Comparison of ENCODE assay signal across 1 cellular context in genomic region chr3:71579934-71580318, GRCh38.
TF ChIP-seq lines count a peak whose summit lies in the region.

No MANE protein-coding gene starts in this region.

TF ChIP-seq in HepG2, 621 proteins besides CTCF, POLR2A, EP300 and RAD21 (continued from another document and continues in another):
- TF ChIP-seq SSRP1 (CRISPR knock-in tag; IDR thresholded peaks at IDR 0.05) (no peak), ATM (IDR thresholded peaks at IDR 0.05; ENCODE audit: borderline replicate concordance) (no peak), ZNF17 (CRISPR knock-in tag; IDR thresholded peaks at IDR 0.05) (no peak), MAZ (IDR thresholded peaks at IDR 0.05; ENCODE audit: borderline replicate concordance, low read depth, low read length) (peak; percentile 64; the same call in 1 of the 2 replicates), MAZ (CRISPR knock-in tag; IDR thresholded peaks at IDR 0.05; ENCODE audit: low read depth) (no peak), ZNF644 (CRISPR knock-in tag; IDR thresholded peaks at IDR 0.05; ENCODE audit: low read depth) (no peak), ZSCAN22 (CRISPR knock-in tag; IDR thresholded peaks at IDR 0.05) (no peak), RCOR2 (CRISPR knock-in tag; IDR thresholded peaks at IDR 0.05) (peak; percentile 34; the same call in 1 of the 2 replicates), MIXL1 (CRISPR knock-in tag; IDR thresholded peaks at IDR 0.05) (peak; percentile 80), FOXM1 (CRISPR knock-in tag; IDR thresholded peaks at IDR 0.05) (no peak), ETV6 (CRISPR knock-in tag; conservative IDR thresholded peaks at IDR 0.05) (no peak), ZFYVE20 (CRISPR knock-in tag; IDR thresholded peaks at IDR 0.05; ENCODE audit: borderline replicate concordance, low read depth) (no peak), ZNF501 (CRISPR knock-in tag; IDR thresholded peaks at IDR 0.05) (no peak), KLF9 (CRISPR knock-in tag; IDR thresholded peaks at IDR 0.05; ENCODE audit: low read depth) (no peak), POGZ (CRISPR knock-in tag; IDR thresholded peaks at IDR 0.05) (peak; percentile 30; the same call in 1 of the 2 replicates), FOXA1 (IDR thresholded peaks at IDR 0.05) (peak; percentile 46; the same call in 1 of the 2 replicates), FOXA1 (CRISPR knock-in tag; IDR thresholded peaks at IDR 0.05) (peak; percentile 77), ZNF775 (CRISPR knock-in tag; IDR thresholded peaks at IDR 0.05; ENCODE audit: borderline replicate concordance) (no peak), GABPA (IDR thresholded peaks at IDR 0.05; ENCODE audit: low read depth, low read length) (no peak), GABPA (CRISPR knock-in tag; IDR thresholded peaks at IDR 0.05; ENCODE audit: low read depth) (peak; percentile 47; the same call in 1 of the 2 replicates), ZNF251 (CRISPR knock-in tag; IDR thresholded peaks at IDR 0.05) (no peak), ZNF34 (CRISPR knock-in tag; IDR thresholded peaks at IDR 0.05; ENCODE audit: borderline replicate concordance) (no peak), SIN3A (IDR thresholded peaks at IDR 0.05; ENCODE audit: borderline replicate concordance, low read depth, low read length) (peak; percentile 79), ZNF839 (CRISPR knock-in tag; IDR thresholded peaks at IDR 0.05; ENCODE audit: borderline replicate concordance) (no peak), ZBTB44 (CRISPR knock-in tag; IDR thresholded peaks at IDR 0.05) (no peak), ZBTB7A (CRISPR knock-in tag; IDR thresholded peaks at IDR 0.05) (no peak), SOX13 (IDR thresholded peaks at IDR 0.05) (peak; percentile 58; the same call in 1 of the 2 replicates), SOX13 (CRISPR knock-in tag; conservative IDR thresholded peaks at IDR 0.05 in 1 of 2, IDR thresholded peaks at IDR 0.05 in 1 of 2) (peak in 1 of 2 experiments; percentile 73; a peak in 2 of 4 replicates), MED1 (CRISPR knock-in tag; IDR thresholded peaks at IDR 0.05) (peak; percentile 73), ZNF746 (CRISPR knock-in tag; IDR thresholded peaks at IDR 0.05) (peak; percentile 55; the same call in 1 of the 2 replicates), TARDBP (CRISPR knock-in tag; IDR thresholded peaks at IDR 0.05) (no peak), SNRNP70 (IDR thresholded peaks at IDR 0.05; ENCODE audit: low read depth, low read length) (no peak), MAX (IDR thresholded peaks at IDR 0.05) (peak; percentile 39; the same call in 1 of the 2 replicates), U2AF2 (IDR thresholded peaks at IDR 0.05; ENCODE audit: low read depth, low read length) (no peak), NR2F2 (IDR thresholded peaks at IDR 0.05; ENCODE audit: borderline replicate concordance, low read depth) (peak; percentile 28; the same call in 1 of the 2 replicates), ARID4A (CRISPR knock-in tag; IDR thresholded peaks at IDR 0.05; ENCODE audit: borderline replicate concordance) (peak; percentile 54; the same call in 1 of the 2 replicates), TCF7L2 (IDR thresholded peaks at IDR 0.05; ENCODE audit: low read depth, low read length) (no peak), ZNF652 (CRISPR knock-in tag; IDR thresholded peaks at IDR 0.05; ENCODE audit: borderline replicate concordance, low read depth) (no peak), FOXK1 (CRISPR knock-in tag; IDR thresholded peaks at IDR 0.05; ENCODE audit: borderline replicate concordance, low read depth) (peak; percentile 48; the same call in 1 of the 2 replicates), SETDB1 (CRISPR knock-in tag; IDR thresholded peaks at IDR 0.05; ENCODE audit: borderline replicate concordance) (no peak), ZNF878 (CRISPR knock-in tag; IDR thresholded peaks at IDR 0.05) (no peak; the same call in 1 of the 2 replicates), ZNF264 (CRISPR knock-in tag; IDR thresholded peaks at IDR 0.05) (no peak)
- TF ChIP-seq, protein P1, sequence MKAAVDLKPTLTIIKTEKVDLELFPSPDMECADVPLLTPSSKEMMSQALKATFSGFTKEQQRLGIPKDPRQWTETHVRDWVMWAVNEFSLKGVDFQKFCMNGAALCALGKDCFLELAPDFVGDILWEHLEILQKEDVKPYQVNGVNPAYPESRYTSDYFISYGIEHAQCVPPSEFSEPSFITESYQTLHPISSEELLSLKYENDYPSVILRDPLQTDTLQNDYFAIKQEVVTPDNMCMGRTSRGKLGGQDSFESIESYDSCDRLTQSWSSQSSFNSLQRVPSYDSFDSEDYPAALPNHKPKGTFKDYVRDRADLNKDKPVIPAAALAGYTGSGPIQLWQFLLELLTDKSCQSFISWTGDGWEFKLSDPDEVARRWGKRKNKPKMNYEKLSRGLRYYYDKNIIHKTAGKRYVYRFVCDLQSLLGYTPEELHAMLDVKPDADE (CRISPR knock-in tag; IDR thresholded peaks at IDR 0.05), result no peak
- TF ChIP-seq, protein P2, sequence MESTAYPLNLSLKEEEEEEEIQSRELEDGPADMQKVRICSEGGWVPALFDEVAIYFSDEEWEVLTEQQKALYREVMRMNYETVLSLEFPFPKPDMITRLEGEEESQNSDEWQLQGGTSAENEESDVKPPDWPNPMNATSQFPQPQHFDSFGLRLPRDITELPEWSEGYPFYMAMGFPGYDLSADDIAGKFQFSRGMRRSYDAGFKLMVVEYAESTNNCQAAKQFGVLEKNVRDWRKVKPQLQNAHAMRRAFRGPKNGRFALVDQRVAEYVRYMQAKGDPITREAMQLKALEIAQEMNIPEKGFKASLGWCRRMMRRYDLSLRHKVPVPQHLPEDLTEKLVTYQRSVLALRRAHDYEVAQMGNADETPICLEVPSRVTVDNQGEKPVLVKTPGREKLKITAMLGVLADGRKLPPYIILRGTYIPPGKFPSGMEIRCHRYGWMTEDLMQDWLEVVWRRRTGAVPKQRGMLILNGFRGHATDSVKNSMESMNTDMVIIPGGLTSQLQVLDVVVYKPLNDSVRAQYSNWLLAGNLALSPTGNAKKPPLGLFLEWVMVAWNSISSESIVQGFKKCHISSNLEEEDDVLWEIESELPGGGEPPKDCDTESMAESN (CRISPR knock-in tag; conservative IDR thresholded peaks at IDR 0.05), result no peak
- TF ChIP-seq, protein P3, sequence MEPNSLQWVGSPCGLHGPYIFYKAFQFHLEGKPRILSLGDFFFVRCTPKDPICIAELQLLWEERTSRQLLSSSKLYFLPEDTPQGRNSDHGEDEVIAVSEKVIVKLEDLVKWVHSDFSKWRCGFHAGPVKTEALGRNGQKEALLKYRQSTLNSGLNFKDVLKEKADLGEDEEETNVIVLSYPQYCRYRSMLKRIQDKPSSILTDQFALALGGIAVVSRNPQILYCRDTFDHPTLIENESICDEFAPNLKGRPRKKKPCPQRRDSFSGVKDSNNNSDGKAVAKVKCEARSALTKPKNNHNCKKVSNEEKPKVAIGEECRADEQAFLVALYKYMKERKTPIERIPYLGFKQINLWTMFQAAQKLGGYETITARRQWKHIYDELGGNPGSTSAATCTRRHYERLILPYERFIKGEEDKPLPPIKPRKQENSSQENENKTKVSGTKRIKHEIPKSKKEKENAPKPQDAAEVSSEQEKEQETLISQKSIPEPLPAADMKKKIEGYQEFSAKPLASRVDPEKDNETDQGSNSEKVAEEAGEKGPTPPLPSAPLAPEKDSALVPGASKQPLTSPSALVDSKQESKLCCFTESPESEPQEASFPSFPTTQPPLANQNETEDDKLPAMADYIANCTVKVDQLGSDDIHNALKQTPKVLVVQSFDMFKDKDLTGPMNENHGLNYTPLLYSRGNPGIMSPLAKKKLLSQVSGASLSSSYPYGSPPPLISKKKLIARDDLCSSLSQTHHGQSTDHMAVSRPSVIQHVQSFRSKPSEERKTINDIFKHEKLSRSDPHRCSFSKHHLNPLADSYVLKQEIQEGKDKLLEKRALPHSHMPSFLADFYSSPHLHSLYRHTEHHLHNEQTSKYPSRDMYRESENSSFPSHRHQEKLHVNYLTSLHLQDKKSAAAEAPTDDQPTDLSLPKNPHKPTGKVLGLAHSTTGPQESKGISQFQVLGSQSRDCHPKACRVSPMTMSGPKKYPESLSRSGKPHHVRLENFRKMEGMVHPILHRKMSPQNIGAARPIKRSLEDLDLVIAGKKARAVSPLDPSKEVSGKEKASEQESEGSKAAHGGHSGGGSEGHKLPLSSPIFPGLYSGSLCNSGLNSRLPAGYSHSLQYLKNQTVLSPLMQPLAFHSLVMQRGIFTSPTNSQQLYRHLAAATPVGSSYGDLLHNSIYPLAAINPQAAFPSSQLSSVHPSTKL (CRISPR knock-in tag; IDR thresholded peaks at IDR 0.05), result peak; percentile 73
- TF ChIP-seq, protein P4, sequence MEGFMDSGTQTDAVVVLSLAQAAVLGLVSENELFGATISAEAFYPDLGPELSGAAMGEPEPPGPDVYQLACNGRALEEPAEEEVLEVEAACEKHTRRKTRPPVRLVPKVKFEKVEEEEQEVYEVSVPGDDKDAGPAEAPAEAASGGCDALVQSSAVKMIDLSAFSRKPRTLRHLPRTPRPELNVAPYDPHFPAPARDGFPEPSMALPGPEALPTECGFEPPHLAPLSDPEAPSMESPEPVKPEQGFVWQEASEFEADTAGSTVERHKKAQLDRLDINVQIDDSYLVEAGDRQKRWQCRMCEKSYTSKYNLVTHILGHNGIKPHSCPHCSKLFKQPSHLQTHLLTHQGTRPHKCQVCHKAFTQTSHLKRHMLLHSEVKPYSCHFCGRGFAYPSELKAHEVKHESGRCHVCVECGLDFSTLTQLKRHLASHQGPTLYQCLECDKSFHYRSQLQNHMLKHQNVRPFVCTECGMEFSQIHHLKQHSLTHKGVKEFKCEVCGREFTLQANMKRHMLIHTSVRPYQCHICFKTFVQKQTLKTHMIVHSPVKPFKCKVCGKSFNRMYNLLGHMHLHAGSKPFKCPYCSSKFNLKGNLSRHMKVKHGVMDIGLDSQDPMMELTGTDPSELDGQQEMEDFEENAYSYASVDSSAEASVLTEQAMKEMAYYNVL (CRISPR knock-in tag; IDR thresholded peaks at IDR 0.05; ENCODE audit: borderline replicate concordance), result peak; percentile 54; the same call in 1 of the 2 replicates
- TF ChIP-seq, protein P5, sequence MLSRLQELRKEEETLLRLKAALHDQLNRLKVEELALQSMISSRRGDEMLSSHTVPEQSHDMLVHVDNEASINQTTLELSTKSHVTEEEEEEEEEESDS (CRISPR knock-in tag; IDR thresholded peaks at IDR 0.05; ENCODE audit: borderline replicate concordance), result no peak
- TF ChIP-seq, protein P6, sequence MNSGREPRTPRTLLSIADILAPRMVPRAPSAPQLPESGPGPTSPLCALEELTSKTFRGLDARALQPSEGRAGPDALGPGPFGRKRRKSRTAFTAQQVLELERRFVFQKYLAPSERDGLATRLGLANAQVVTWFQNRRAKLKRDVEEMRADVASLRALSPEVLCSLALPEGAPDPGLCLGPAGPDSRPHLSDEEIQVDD (CRISPR knock-in tag; IDR thresholded peaks at IDR 0.05; ENCODE audit: borderline replicate concordance), result no peak
